16 cellular contexts compared by ENCODE assay signal in genomic region chr12:31951939-31952338, GRCh38.
"Had no signal": no experiment of that assay in that cellular context is flagged by ENCODE, and none has a peak within 500 bp of the region (broad histone marks: within the 10 kb centered on the region; RNA-seq: fewer than 3 reads in every experiment).

No MANE protein-coding gene starts in this region.

- H3K27me3 Mint-ChIP-seq: activated CD8-positive, alpha-beta memory T cell treated with anti-CD3 and anti-CD28 coated beads, Interleukin-2, amount 10 ng/mL, durations not matched to agents 7 days and 5 days; activated naive CD4-positive, alpha-beta T cell treated with anti-CD3 and anti-CD28 coated beads, Interleukin-2, amount 50 U/mL, for 24 hours; naive B cell had no signal

- H3K9ac ChIP-seq: parathyroid adenoma had no signal

- H3K79me2 ChIP-seq: parathyroid adenoma had no signal

- H3K9me3 ChIP-seq: gastroesophageal sphincter, sigmoid colon had no signal

- FAIRE-seq: urothelium cell line had no signal

- H3K4me3 Mint-ChIP-seq: activated CD8-positive, alpha-beta memory T cell treated with anti-CD3 and anti-CD28 coated beads, Interleukin-2, amount 10 ng/mL, durations not matched to agents 7 days and 5 days; T-helper 2 cell treated with Interferon-gamma antibody and Interleukin-4, amounts not matched to agents 5 μg/mL and 100 μg/mL, for 36 hours had no signal

- H2AFZ ChIP-seq: parathyroid adenoma had no signal

- DNase-seq: activated CD4-positive, alpha-beta T cell treated with anti-CD3 and anti-CD28 coated beads for 1 hour; activated CD4-positive, alpha-beta T cell treated with anti-CD3 and anti-CD28 coated beads, Interleukin-2, amount 50 U/mL, for 4 hours; activated CD8-positive, alpha-beta memory T cell treated with anti-CD3 and anti-CD28 coated beads, Interleukin-2, amount 10 ng/mL, durations not matched to agents 7 days and 5 days; activated T-cell treated with anti-CD3 and anti-CD28 coated beads, Interleukin-2, amount 50 U/mL, for 1 hour; heart right ventricle; left cardiac atrium; lower lobe of right lung; midbrain; naive B cell; sigmoid colon; stimulated activated CD4-positive, alpha-beta T cell treated with anti-CD3 and anti-CD28 coated beads, Interleukin-1b, Interleukin-23, amount 100 ng/mL, for 48 hours had no signal

- H3K27me3 ChIP-seq: gastroesophageal sphincter, heart right ventricle, sigmoid colon had no signal

- H3K4me1 ChIP-seq: gastroesophageal sphincter, heart right ventricle, lower lobe of right lung, parathyroid adenoma, sigmoid colon had no signal

- H3K4me3 ChIP-seq: gastroesophageal sphincter, heart right ventricle, lower lobe of right lung, sigmoid colon had no signal

- H3K36me3 ChIP-seq: lower lobe of right lung, sigmoid colon had no signal

- H3K27ac Mint-ChIP-seq: activated CD8-positive, alpha-beta memory T cell treated with anti-CD3 and anti-CD28 coated beads, Interleukin-2, amount 10 ng/mL, durations not matched to agents 7 days and 5 days; activated naive CD4-positive, alpha-beta T cell treated with anti-CD3 and anti-CD28 coated beads, Interleukin-2, amount 50 U/mL, for 24 hours; T-helper 2 cell treated with Interferon-gamma antibody and Interleukin-4, amounts not matched to agents 5 μg/mL and 100 μg/mL, for 36 hours had no signal

- ATAC-seq: activated CD8-positive, alpha-beta memory T cell treated with anti-CD3 and anti-CD28 coated beads, Interleukin-2, amount 10 ng/mL, durations not matched to agents 7 days and 5 days; gastroesophageal sphincter; heart right ventricle; left cardiac atrium; lower lobe of right lung had no signal

- H3K27ac ChIP-seq: gastroesophageal sphincter, heart right ventricle, lower lobe of right lung, parathyroid adenoma, sigmoid colon had no signal
